ENCODE assay signal across 23 cellular contexts in genomic region chr7:131935180-131935579, GRCh38.
DNase-seq lines count a peak whose midpoint lies in the region; ATAC-seq and TF ChIP-seq lines count a peak whose summit lies in the region.
"Had no signal": no experiment of that assay in that cellular context is flagged by ENCODE, and none has a peak within 500 bp of the region (broad histone marks: within the 10 kb centered on the region; RNA-seq: fewer than 3 reads in every experiment).

No MANE protein-coding gene starts in this region.

- TF ChIP-seq EP300 in stomach (IDR thresholded peaks at IDR 0.05), result no peak

- WGBS in stomach, 5 donors, result 47 to 67% (median 49%) methylated on average over 3 of the region's 3 CpGs

- H3K4me3 Mint-ChIP-seq in activated naive CD8-positive, alpha-beta T cell treated with anti-CD3 and anti-CD28 coated beads, Interleukin-2, amount 50 U/mL, for 24 hours, result no peak overlapping the region
- no peak overlapping the region for H3K4me3 Mint-ChIP-seq in activated naive CD8-positive, alpha-beta T cell treated with anti-CD3 and anti-CD28 coated beads for 36 hours
- H3K4me3 Mint-ChIP-seq: CD4-positive, CD25-positive, alpha-beta regulatory T cell had no signal

- H3K9me3 ChIP-seq in stomach, result no peaks in the 10 kb centered on the region
- H3K9me3 ChIP-seq: SJCRH30 had no signal

- H3K4me1 Mint-ChIP-seq in activated naive CD8-positive, alpha-beta T cell treated with anti-CD3 and anti-CD28 coated beads, Interleukin-2, amount 50 U/mL, for 24 hours, result no peaks in the 10 kb centered on the region
- no peaks in the 10 kb centered on the region for H3K4me1 Mint-ChIP-seq in activated naive CD8-positive, alpha-beta T cell treated with anti-CD3 and anti-CD28 coated beads for 36 hours
- H3K4me1 Mint-ChIP-seq: CD4-positive, CD25-positive, alpha-beta regulatory T cell had no signal

- intact Hi-C loops in left cardiac atrium (cut with DNase I), result no loop called here
- intact Hi-C loops in stomach (cut with DNase I; ENCODE audit: low total_unique reads), result loop anchor here (10.0 kb wide), 1 partner anchor 570 kb away; no protein-coding TSS in a partner anchor

- TF ChIP-seq POLR2A in stomach (IDR thresholded peaks at IDR 0.05), result no peak

- DNase-seq in activated naive CD8-positive, alpha-beta T cell treated with anti-CD3 and anti-CD28 coated beads, Interleukin-2, amount 50 U/mL, for 24 hours, result no peak
- no peak for DNase-seq in activated naive CD8-positive, alpha-beta T cell treated with anti-CD3 and anti-CD28 coated beads for 36 hours
- peak; percentile 12 for DNase-seq in ecto neural progenitor cell (ENCODE audit: low spot score)
- peak; percentile 30 for DNase-seq in kidney tubule cell (ENCODE audit: low spot score)
- DNase-seq in left cardiac atrium, result no peak
- DNase-seq in SIG-M5 (lab: John Stamatoyannopoulos, UW), result no peak
- no peak for DNase-seq in stomach
- DNase-seq: 8988T; CD4-positive, CD25-positive, alpha-beta regulatory T cell; DMS79; EL; GDM1; NCI-H1048; NCI-H1694; NCI-H2081 treated with DMSO at 0.1 percent for 48 hours; NCI-H2171; NCI-H226; NCI-H69; OCI-M1; SJCRH30 had no signal

- H3K9me3 Mint-ChIP-seq in activated naive CD8-positive, alpha-beta T cell treated with anti-CD3 and anti-CD28 coated beads, Interleukin-2, amount 50 U/mL, for 24 hours, result no peaks in the 10 kb centered on the region
- no peaks in the 10 kb centered on the region for H3K9me3 Mint-ChIP-seq in activated naive CD8-positive, alpha-beta T cell treated with anti-CD3 and anti-CD28 coated beads for 36 hours

- no peak overlapping the region for H3K27ac Mint-ChIP-seq in activated naive CD8-positive, alpha-beta T cell treated with anti-CD3 and anti-CD28 coated beads, Interleukin-2, amount 50 U/mL, for 24 hours
- no peak overlapping the region for H3K27ac Mint-ChIP-seq in activated naive CD8-positive, alpha-beta T cell treated with anti-CD3 and anti-CD28 coated beads for 36 hours
- H3K27ac Mint-ChIP-seq: CD4-positive, CD25-positive, alpha-beta regulatory T cell had no signal

- H3K4me3 ChIP-seq in stomach, result no peak overlapping the region
- H3K4me3 ChIP-seq: GM12878, SJCRH30 had no signal

- no peak overlapping the region for H3K27ac ChIP-seq in stomach
- H3K27ac ChIP-seq: SJCRH30 had no signal

- no peak for TF ChIP-seq CTCF in stomach (IDR thresholded peaks at IDR 0.05)

- H3K36me3 Mint-ChIP-seq in activated naive CD8-positive, alpha-beta T cell treated with anti-CD3 and anti-CD28 coated beads, Interleukin-2, amount 50 U/mL, for 24 hours (ENCODE audit: low read depth), result no peaks in the 10 kb centered on the region
- H3K36me3 Mint-ChIP-seq in activated naive CD8-positive, alpha-beta T cell treated with anti-CD3 and anti-CD28 coated beads for 36 hours, result no peaks in the 10 kb centered on the region
- H3K36me3 Mint-ChIP-seq: CD4-positive, CD25-positive, alpha-beta regulatory T cell had no signal

- peaks cover 8% of the 10 kb centered on the region for H3K27me3 Mint-ChIP-seq in activated naive CD8-positive, alpha-beta T cell treated with anti-CD3 and anti-CD28 coated beads, Interleukin-2, amount 50 U/mL, for 24 hours
- peaks cover 8% of the 10 kb centered on the region for H3K27me3 Mint-ChIP-seq in activated naive CD8-positive, alpha-beta T cell treated with anti-CD3 and anti-CD28 coated beads for 36 hours

- H3K4me1 ChIP-seq in stomach, result no peaks in the 10 kb centered on the region
- H3K4me1 ChIP-seq: SJCRH30 had no signal

- H3K27me3 ChIP-seq in stomach, result peaks cover 0 to 5% (median 0%) of the 10 kb centered on the region in 3 donors
- H3K27me3 ChIP-seq: SJCRH30 had no signal

- ATAC-seq in activated naive CD8-positive, alpha-beta T cell treated with anti-CD3 and anti-CD28 coated beads, Interleukin-2, amount 50 U/mL, for 24 hours, result peak; percentile 28
- ATAC-seq in left cardiac atrium (no peak), GM19324 (IDR thresholded peaks at IDR 0.05; ENCODE audit: low FRiP score, unreplicated experiment) (no peak)
- ATAC-seq: GM12878, SK-N-SH treated with all-trans-retinoic acid at 6 μM for 48 hours had no signal

- H3K36me3 ChIP-seq in stomach, result no peaks in the 10 kb centered on the region
- H3K36me3 ChIP-seq: SJCRH30 had no signal

Comparison
In these comparisons a context has a peak if more than half of its experiments do, and no peak if none do; other contexts are left out.
1. DNase-seq: peak in ecto neural progenitor cell (single experiment) and kidney tubule cell (single experiment); none in activated naive CD8-positive, alpha-beta T cell treated with anti-CD3 and anti-CD28 coated beads, Interleukin-2, amount 50 U/mL, for 24 hours (single experiment), activated naive CD8-positive, alpha-beta T cell treated with anti-CD3 and anti-CD28 coated beads for 36 hours (single experiment), left cardiac atrium (single experiment), SIG-M5 (single experiment) and stomach (single experiment).